In genomic region chr18:45173799-45174519, GRCh38 we compare ENCODE assay signal across 22 cellular contexts.
A peak's percentile ranks its signal among the peaks of the same experiment; 100 is the strongest.
DNase-seq lines count a peak whose midpoint lies in the region; ATAC-seq and TF ChIP-seq lines count a peak whose summit lies in the region.
"Had no signal": no experiment of that assay in that cellular context is flagged by ENCODE, and none has a peak within 500 bp of the region (broad histone marks: within the 10 kb centered on the region; RNA-seq: fewer than 3 reads in every experiment).

No MANE protein-coding gene starts in this region.

- H3K27me3 ChIP-seq in H9 (ENCODE audit: insufficient read depth, low read length) (no peaks in the 10 kb centered on the region), upper lobe of right lung (no peaks in the 10 kb centered on the region)
- H3K27me3 ChIP-seq: SJCRH30 had no signal

- DNase-seq in activated CD8-positive, alpha-beta T cell treated with anti-CD3 and anti-CD28 coated beads for 36 hours, result no peak
- no peak for DNase-seq in activated CD8-positive, alpha-beta T cell treated with anti-CD3 and anti-CD28 coated beads, Interleukin-2, amount 10 ng/mL, durations not matched to agents 7 days and 5 days
- DNase-seq in H9 (no peak), upper lobe of right lung (no peak)
- DNase-seq in naive thymus-derived CD8-positive, alpha-beta T cell, result no peak
- DNase-seq: activated CD4-positive, alpha-beta memory T cell treated with anti-CD3 and anti-CD28 coated beads for 36 hours; activated naive CD8-positive, alpha-beta T cell treated with anti-CD3 and anti-CD28 coated beads for 36 hours; activated T-cell treated with anti-CD3 and anti-CD28 coated beads, Interleukin-2, amount 50 U/mL, for 72 hours; KG1; mesenchymal stem cell; natural killer cell; NCI-H1105; SJCRH30; stimulated activated CD4-positive, alpha-beta T cell treated with anti-CD3 and anti-CD28 coated beads, Interleukin-4, amount 100 ng/mL, for 4 hours; T-helper 17 cell; WERI-Rb-1 had no signal

- no peak overlapping the region for H4K91ac ChIP-seq in H9 (ENCODE audit: insufficient read length, low read depth, low read length)

- H3K9ac ChIP-seq in H9 (ENCODE audit: extremely low read depth, insufficient read length, low read length), result no peak overlapping the region

- WGBS in H9 (ENCODE audit: extremely low coverage, insufficient read length, low lambda C conversion rate), result no CpG with 5 or more reads among the region's 2 CpGs

- H3K18ac ChIP-seq in H9 (ENCODE audit: insufficient read length, low read depth, low read length), result no peak overlapping the region

- H2BK12ac ChIP-seq in H9 (ENCODE audit: insufficient read length, low read depth, low read length), result no peak overlapping the region

- no peak overlapping the region for H2AK5ac ChIP-seq in H9 (ENCODE audit: insufficient read length, low read length)

- H2BK15ac ChIP-seq in H9 (ENCODE audit: low read depth, low read length), result no peak overlapping the region

- no peaks in the 10 kb centered on the region for H3K79me2 ChIP-seq in H9 (ENCODE audit: insufficient read depth, low read length)

- no peak overlapping the region for H3K4me3 Mint-ChIP-seq in activated CD8-positive, alpha-beta T cell treated with anti-CD3 and anti-CD28 coated beads for 36 hours
- H3K4me3 Mint-ChIP-seq in activated CD8-positive, alpha-beta T cell treated with anti-CD3 and anti-CD28 coated beads, Interleukin-2, amount 10 ng/mL, durations not matched to agents 7 days and 5 days, result no peak overlapping the region
- H3K4me3 Mint-ChIP-seq in stimulated activated memory B cell treated with anti-CD40 and anti-IgM and Interleukin-4, amounts not matched to agents 10 μg/mL and 1 μg/mL and 100 μg/mL, for 72 hours, result no peak overlapping the region
- no peak overlapping the region for H3K4me3 Mint-ChIP-seq in H9
- no peak overlapping the region for H3K4me3 Mint-ChIP-seq in naive thymus-derived CD8-positive, alpha-beta T cell
- H3K4me3 Mint-ChIP-seq: activated CD4-positive, alpha-beta memory T cell treated with anti-CD3 and anti-CD28 coated beads for 36 hours; activated naive CD8-positive, alpha-beta T cell treated with anti-CD3 and anti-CD28 coated beads for 36 hours; activated T-cell treated with anti-CD3 and anti-CD28 coated beads, Interleukin-2, amount 50 U/mL, for 72 hours; brain; natural killer cell; T-helper 17 cell had no signal

- no peak overlapping the region for H3K4me3 ChIP-seq in upper lobe of right lung
- H3K4me3 ChIP-seq: prostate gland, SJCRH30 had no signal

- no peaks in the 10 kb centered on the region for H3K4me1 ChIP-seq in H9 (ENCODE audit: insufficient read depth, low read length)
- H3K4me1 ChIP-seq in upper lobe of right lung, result no peaks in the 10 kb centered on the region
- H3K4me1 ChIP-seq: prostate gland, SJCRH30 had no signal

- H3K9me3 ChIP-seq in H9 (ENCODE audit: control insufficient read depth, low read depth, low read length), result no peaks in the 10 kb centered on the region
- H3K9me3 ChIP-seq in upper lobe of right lung, result no peaks in the 10 kb centered on the region
- H3K9me3 ChIP-seq: prostate gland, SJCRH30 had no signal

- H4K20me1 ChIP-seq in H9 (ENCODE audit: control insufficient read depth, insufficient read depth, insufficient read length), result no peaks in the 10 kb centered on the region

- H3T11ph ChIP-seq in H9 (ENCODE audit: low read length), result no peak overlapping the region

- no peaks in the 10 kb centered on the region for H3K23me2 ChIP-seq in H9 (ENCODE audit: insufficient read length, low read depth, low read length, poor library complexity, severe bottlenecking)

- H3K4me1 Mint-ChIP-seq in activated CD8-positive, alpha-beta T cell treated with anti-CD3 and anti-CD28 coated beads for 36 hours (ENCODE audit: low read depth), result peaks cover 2% of the 10 kb centered on the region
- H3K4me1 Mint-ChIP-seq in activated CD8-positive, alpha-beta T cell treated with anti-CD3 and anti-CD28 coated beads, Interleukin-2, amount 10 ng/mL, durations not matched to agents 7 days and 5 days (ENCODE audit: low read depth), result peaks cover 6% of the 10 kb centered on the region
- H3K4me1 Mint-ChIP-seq in stimulated activated memory B cell treated with anti-CD40 and anti-IgM and Interleukin-4, amounts not matched to agents 10 μg/mL and 1 μg/mL and 100 μg/mL, for 72 hours, result no peaks in the 10 kb centered on the region
- no peaks in the 10 kb centered on the region for H3K4me1 Mint-ChIP-seq in H9
- peaks cover 0 to 2% (median 0%) of the 10 kb centered on the region in 4 donors for H3K4me1 Mint-ChIP-seq in naive thymus-derived CD8-positive, alpha-beta T cell
- H3K4me1 Mint-ChIP-seq: activated naive CD8-positive, alpha-beta T cell treated with anti-CD3 and anti-CD28 coated beads for 36 hours; T-helper 17 cell had no signal

- H3K4me2 ChIP-seq in H9 (ENCODE audit: insufficient read depth, insufficient read length, low read length), result no peak overlapping the region

- intact Hi-C loops in activated CD8-positive, alpha-beta T cell treated with anti-CD3 and anti-CD28 coated beads for 36 hours (cut with micrococcal nuclease), result no loop called here
- intact Hi-C loops in upper lobe of right lung (cut with DNase I), result no loop called here

- no peak overlapping the region for H3K27ac ChIP-seq in H9 (ENCODE audit: insufficient read length, low read depth, low read length)
- H3K27ac ChIP-seq in upper lobe of right lung, result no peak overlapping the region
- H3K27ac ChIP-seq: 22Rv1, prostate gland, SJCRH30, WERI-Rb-1 had no signal

- H3K79me1 ChIP-seq in H9 (ENCODE audit: insufficient read depth, low read depth, low read length, poor library complexity, severe bottlenecking), result no peaks in the 10 kb centered on the region

- CTCF ChIA-PET in activated CD8-positive, alpha-beta T cell treated with anti-CD3 and anti-CD28 coated beads for 36 hours (lab: Charles Lee), result no interaction called here
- CTCF ChIA-PET in activated CD8-positive, alpha-beta T cell treated with anti-CD3 and anti-CD28 coated beads, Interleukin-2, amount 10 ng/mL, durations not matched to agents 7 days and 5 days (lab: Charles Lee), result no interaction called here

- H3K56ac ChIP-seq in H9 (ENCODE audit: insufficient read length, low read depth, low read length), result no peak overlapping the region

- H3K9me3 Mint-ChIP-seq in activated CD8-positive, alpha-beta T cell treated with anti-CD3 and anti-CD28 coated beads for 36 hours, result no peaks in the 10 kb centered on the region
- no peaks in the 10 kb centered on the region for H3K9me3 Mint-ChIP-seq in activated CD8-positive, alpha-beta T cell treated with anti-CD3 and anti-CD28 coated beads, Interleukin-2, amount 10 ng/mL, durations not matched to agents 7 days and 5 days (ENCODE audit: insufficient read depth)
- no peaks in the 10 kb centered on the region for H3K9me3 Mint-ChIP-seq in stimulated activated memory B cell treated with anti-CD40 and anti-IgM and Interleukin-4, amounts not matched to agents 10 μg/mL and 1 μg/mL and 100 μg/mL, for 72 hours
- no peaks in the 10 kb centered on the region for H3K9me3 Mint-ChIP-seq in H9
- H3K9me3 Mint-ChIP-seq in naive thymus-derived CD8-positive, alpha-beta T cell, result no peaks in the 10 kb centered on the region
- H3K9me3 Mint-ChIP-seq: activated CD4-positive, alpha-beta memory T cell treated with anti-CD3 and anti-CD28 coated beads for 36 hours; activated naive CD8-positive, alpha-beta T cell treated with anti-CD3 and anti-CD28 coated beads for 36 hours; natural killer cell had no signal

- no peak for TF ChIP-seq CTCF in activated CD8-positive, alpha-beta T cell treated with anti-CD3 and anti-CD28 coated beads for 36 hours (IDR thresholded peaks at IDR 0.05)
- TF ChIP-seq CTCF in H9 (conservative IDR thresholded peaks at IDR 0.05) (no peak), upper lobe of right lung (IDR thresholded peaks at IDR 0.05) (no peak)

- no peak overlapping the region for H2BK120ac ChIP-seq in H9 (ENCODE audit: low read depth, low read length, poor library complexity, severe bottlenecking)

- H3K36me3 ChIP-seq in upper lobe of right lung, result no peaks in the 10 kb centered on the region
- H3K36me3 ChIP-seq: prostate gland, SJCRH30, WERI-Rb-1 had no signal

- POLR2A ChIA-PET in activated CD8-positive, alpha-beta T cell treated with anti-CD3 and anti-CD28 coated beads for 36 hours (lab: Charles Lee), result no interaction called here
- POLR2A ChIA-PET in activated CD8-positive, alpha-beta T cell treated with anti-CD3 and anti-CD28 coated beads, Interleukin-2, amount 10 ng/mL, durations not matched to agents 7 days and 5 days (lab: Charles Lee), result no interaction called here
- POLR2A ChIA-PET in naive thymus-derived CD8-positive, alpha-beta T cell (lab: Charles Lee), result no interaction called here

- no peak overlapping the region for H3K14ac ChIP-seq in H9 (ENCODE audit: insufficient read depth, low read length)

- peaks cover 4% of the 10 kb centered on the region for H3K27me3 Mint-ChIP-seq in activated CD8-positive, alpha-beta T cell treated with anti-CD3 and anti-CD28 coated beads for 36 hours
- H3K27me3 Mint-ChIP-seq in activated CD8-positive, alpha-beta T cell treated with anti-CD3 and anti-CD28 coated beads, Interleukin-2, amount 10 ng/mL, durations not matched to agents 7 days and 5 days (ENCODE audit: low read depth), result peaks cover 14% of the 10 kb centered on the region
- H3K27me3 Mint-ChIP-seq in stimulated activated memory B cell treated with anti-CD40 and anti-IgM and Interleukin-4, amounts not matched to agents 10 μg/mL and 1 μg/mL and 100 μg/mL, for 72 hours, result no peaks in the 10 kb centered on the region
- no peaks in the 10 kb centered on the region for H3K27me3 Mint-ChIP-seq in H9 (ENCODE audit: low read depth)
- peaks cover 0 to 15% (median 0%) of the 10 kb centered on the region in 5 donors for H3K27me3 Mint-ChIP-seq in naive thymus-derived CD8-positive, alpha-beta T cell
- H3K27me3 Mint-ChIP-seq: brain had no signal

- no peak overlapping the region for H3K27ac Mint-ChIP-seq in activated CD8-positive, alpha-beta T cell treated with anti-CD3 and anti-CD28 coated beads for 36 hours
- no peak overlapping the region for H3K27ac Mint-ChIP-seq in activated CD8-positive, alpha-beta T cell treated with anti-CD3 and anti-CD28 coated beads, Interleukin-2, amount 10 ng/mL, durations not matched to agents 7 days and 5 days
- H3K27ac Mint-ChIP-seq in stimulated activated memory B cell treated with anti-CD40 and anti-IgM and Interleukin-4, amounts not matched to agents 10 μg/mL and 1 μg/mL and 100 μg/mL, for 72 hours, result no peak overlapping the region
- H3K27ac Mint-ChIP-seq in H9, result no peak overlapping the region
- H3K27ac Mint-ChIP-seq in naive thymus-derived CD8-positive, alpha-beta T cell, result no peak overlapping the region
- H3K27ac Mint-ChIP-seq: activated CD4-positive, alpha-beta memory T cell treated with anti-CD3 and anti-CD28 coated beads for 36 hours; activated naive CD8-positive, alpha-beta T cell treated with anti-CD3 and anti-CD28 coated beads for 36 hours; natural killer cell; T-helper 17 cell had no signal

- no peak overlapping the region for H2BK5ac ChIP-seq in H9 (ENCODE audit: insufficient read length, low read length)

- H4K5ac ChIP-seq in H9 (ENCODE audit: insufficient read length, low read depth, low read length), result no peak overlapping the region

- H3K4ac ChIP-seq in H9 (ENCODE audit: low read depth, low read length), result no peak overlapping the region

- H3K36me3 Mint-ChIP-seq in activated CD8-positive, alpha-beta T cell treated with anti-CD3 and anti-CD28 coated beads for 36 hours (ENCODE audit: low read depth), result no peaks in the 10 kb centered on the region
- H3K36me3 Mint-ChIP-seq in activated CD8-positive, alpha-beta T cell treated with anti-CD3 and anti-CD28 coated beads, Interleukin-2, amount 10 ng/mL, durations not matched to agents 7 days and 5 days (ENCODE audit: low read depth), result no peaks in the 10 kb centered on the region
- H3K36me3 Mint-ChIP-seq in stimulated activated memory B cell treated with anti-CD40 and anti-IgM and Interleukin-4, amounts not matched to agents 10 μg/mL and 1 μg/mL and 100 μg/mL, for 72 hours, result no peaks in the 10 kb centered on the region
- H3K36me3 Mint-ChIP-seq in H9 (ENCODE audit: insufficient read depth in 1 of 3, low read depth in 3 of 3), result no peaks in the 10 kb centered on the region
- H3K36me3 Mint-ChIP-seq in naive thymus-derived CD8-positive, alpha-beta T cell, result no peaks in the 10 kb centered on the region
- H3K36me3 Mint-ChIP-seq: activated CD4-positive, alpha-beta memory T cell treated with anti-CD3 and anti-CD28 coated beads for 36 hours; activated naive CD8-positive, alpha-beta T cell treated with anti-CD3 and anti-CD28 coated beads for 36 hours; brain; natural killer cell had no signal

- no peak overlapping the region for H4K8ac ChIP-seq in H9 (replicated peaks; ENCODE audit: insufficient read length, low read depth, low read length)

- ATAC-seq in activated CD8-positive, alpha-beta T cell treated with anti-CD3 and anti-CD28 coated beads for 36 hours, result peak; percentile 70
- no peak for ATAC-seq in activated CD8-positive, alpha-beta T cell treated with anti-CD3 and anti-CD28 coated beads, Interleukin-2, amount 10 ng/mL, durations not matched to agents 7 days and 5 days
- peak; percentile 39 for ATAC-seq in HG02938 (IDR thresholded peaks at IDR 0.05; ENCODE audit: unreplicated experiment)
- peak; percentile 52 for ATAC-seq in HG03575 (IDR thresholded peaks at IDR 0.05; ENCODE audit: extremely low read depth, insufficient number of reproducible peaks, low FRiP score, unreplicated experiment)
- ATAC-seq in stimulated activated memory B cell treated with anti-CD40 and anti-IgM and Interleukin-4, amounts not matched to agents 10 μg/mL and 1 μg/mL and 100 μg/mL, for 72 hours, result no peak
- no peak for ATAC-seq in naive thymus-derived CD8-positive, alpha-beta T cell
- ATAC-seq in upper lobe of right lung, result no peak
- ATAC-seq: natural killer cell, T-helper 17 cell had no signal

- no peak overlapping the region for H3K23ac ChIP-seq in H9 (ENCODE audit: insufficient read length, low read depth, low read length)

- H2AFZ ChIP-seq in H9 (ENCODE audit: low read length), result no peak overlapping the region

- no peak overlapping the region for H2BK20ac ChIP-seq in H9 (ENCODE audit: low read depth, low read length, poor library complexity, severe bottlenecking)

Comparison
In these comparisons a context has a peak if more than half of its experiments do, and no peak if none do; other contexts are left out.
1. ATAC-seq: peak in activated CD8-positive, alpha-beta T cell treated with anti-CD3 and anti-CD28 coated beads for 36 hours (single experiment), HG02938 (single experiment) and HG03575 (single experiment); none in activated CD8-positive, alpha-beta T cell treated with anti-CD3 and anti-CD28 coated beads, Interleukin-2, amount 10 ng/mL, durations not matched to agents 7 days and 5 days (single experiment), stimulated activated memory B cell treated with anti-CD40 and anti-IgM and Interleukin-4, amounts not matched to agents 10 μg/mL and 1 μg/mL and 100 μg/mL, for 72 hours (single experiment), naive thymus-derived CD8-positive, alpha-beta T cell (0 of 2) and upper lobe of right lung (single experiment).